In genomic region chr20:11888648-11889047, GRCh38 we compare ENCODE assay signal across 28 cellular contexts.
"Had no signal": no experiment of that assay in that cellular context is flagged by ENCODE, and none has a peak within 500 bp of the region (broad histone marks: within the 10 kb centered on the region; RNA-seq: fewer than 3 reads in every experiment).

No MANE protein-coding gene starts in this region.

- H3K36me3 Mint-ChIP-seq: activated naive CD4-positive, alpha-beta T cell treated with anti-CD3 and anti-CD28 coated beads, Interleukin-2, amount 10 ng/mL, durations not matched to agents 7 days and 5 days; activated naive CD8-positive, alpha-beta T cell treated with anti-CD3 and anti-CD28 coated beads, Interleukin-2, amount 10 ng/mL, durations not matched to agents 7 days and 5 days had no signal

- ATAC-seq: activated naive CD4-positive, alpha-beta T cell treated with anti-CD3 and anti-CD28 coated beads, Interleukin-2, amount 50 U/mL, for 72 hours; activated T-cell treated with anti-CD3 and anti-CD28 coated beads, Interleukin-2, amount 50 U/mL, for 72 hours; foreskin keratinocyte; gastrocnemius medialis; T-helper 17 cell had no signal

- H3K9me3 Mint-ChIP-seq: activated CD4-positive, alpha-beta T cell treated with anti-CD3 and anti-CD28 coated beads, Interleukin-2, amount 10 ng/mL, durations not matched to agents 7 days and 5 days; activated naive CD4-positive, alpha-beta T cell treated with anti-CD3 and anti-CD28 coated beads, Interleukin-2, amount 10 ng/mL, durations not matched to agents 7 days and 5 days; activated naive CD4-positive, alpha-beta T cell treated with anti-CD3 and anti-CD28 coated beads, Interleukin-2, amount 50 U/mL, for 72 hours; activated naive CD8-positive, alpha-beta T cell treated with anti-CD3 and anti-CD28 coated beads, Interleukin-2, amount 10 ng/mL, durations not matched to agents 7 days and 5 days; dendritic cell treated with granulocyte-macrophage colony-stimulating factor and Interleukin-4, amounts not matched to agents 40 ng/mL and 50 ng/mL, for 4 days; endodermal cell; T-helper 2 cell treated with Interferon-gamma antibody and Interleukin-4, amounts not matched to agents 5 μg/mL and 100 μg/mL, for 36 hours had no signal

- DNase-seq: activated CD4-positive, alpha-beta memory T cell treated with anti-CD3 and anti-CD28 coated beads, Interleukin-2, amount 10 ng/mL, durations not matched to agents 7 days and 5 days; activated CD4-positive, alpha-beta T cell treated with anti-CD3 and anti-CD28 coated beads for 1 hour; activated CD4-positive, alpha-beta T cell treated with anti-CD3 and anti-CD28 coated beads for 4 hours; activated CD4-positive, alpha-beta T cell treated with anti-CD3 and anti-CD28 coated beads, Interleukin-2, amount 10 ng/mL, durations not matched to agents 7 days and 5 days; activated CD4-positive, alpha-beta T cell treated with anti-CD3 and anti-CD28 coated beads, Interleukin-2, amount 50 U/mL, for 4 hours; activated CD8-positive, alpha-beta memory T cell treated with anti-CD3 and anti-CD28 coated beads, Interleukin-2, amount 50 U/mL, for 48 hours; activated gamma-delta T cell; activated naive CD4-positive, alpha-beta T cell; activated naive CD4-positive, alpha-beta T cell treated with anti-CD3 and anti-CD28 coated beads, Interleukin-2, amount 10 ng/mL, durations not matched to agents 7 days and 5 days; activated naive CD8-positive, alpha-beta T cell treated with anti-CD3 and anti-CD28 coated beads, Interleukin-2, amount 10 ng/mL, durations not matched to agents 7 days and 5 days; activated T-cell treated with anti-CD3 and anti-CD28 coated beads for 4 hours; activated T-cell treated with anti-CD3 and anti-CD28 coated beads, Interleukin-2, amount 50 U/mL, for 24 hours; activated T-cell treated with anti-CD3 and anti-CD28 coated beads, Interleukin-2, amount 50 U/mL, for 72 hours; brain microvascular endothelial cell; dorsolateral prefrontal cortex; effector memory CD4-positive, alpha-beta T cell; endodermal cell; foreskin keratinocyte; gastrocnemius medialis; glutamatergic neuron; T-helper 1 cell; T-helper 17 cell; T1000 had no signal

- H3K4me1 Mint-ChIP-seq: central memory CD8-positive, alpha-beta T cell had no signal

- H3K4me3 Mint-ChIP-seq: activated CD4-positive, alpha-beta memory T cell treated with anti-CD3 and anti-CD28 coated beads, Interleukin-2, amount 10 ng/mL, durations not matched to agents 7 days and 5 days; activated CD4-positive, alpha-beta T cell treated with anti-CD3 and anti-CD28 coated beads, Interleukin-2, amount 10 ng/mL, durations not matched to agents 7 days and 5 days; activated naive CD4-positive, alpha-beta T cell treated with anti-CD3 and anti-CD28 coated beads, Interleukin-2, amount 10 ng/mL, durations not matched to agents 7 days and 5 days; activated naive CD8-positive, alpha-beta T cell treated with anti-CD3 and anti-CD28 coated beads, Interleukin-2, amount 10 ng/mL, durations not matched to agents 7 days and 5 days; activated T-cell treated with anti-CD3 and anti-CD28 coated beads, Interleukin-2, amount 50 U/mL, for 24 hours; activated T-cell treated with anti-CD3 and anti-CD28 coated beads, Interleukin-2, amount 50 U/mL, for 72 hours; central memory CD8-positive, alpha-beta T cell; dendritic cell treated with granulocyte-macrophage colony-stimulating factor and Interleukin-4, amounts not matched to agents 40 ng/mL and 50 ng/mL, for 4 days; endodermal cell; T-helper 17 cell; T-helper 2 cell treated with Interferon-gamma antibody and Interleukin-4, amounts not matched to agents 5 μg/mL and 100 μg/mL, for 36 hours had no signal

- H3K27ac Mint-ChIP-seq: activated CD4-positive, alpha-beta memory T cell treated with anti-CD3 and anti-CD28 coated beads, Interleukin-2, amount 10 ng/mL, durations not matched to agents 7 days and 5 days; activated CD4-positive, alpha-beta T cell treated with anti-CD3 and anti-CD28 coated beads, Interleukin-2, amount 10 ng/mL, durations not matched to agents 7 days and 5 days; activated naive CD4-positive, alpha-beta T cell treated with anti-CD3 and anti-CD28 coated beads, Interleukin-2, amount 10 ng/mL, durations not matched to agents 7 days and 5 days; activated naive CD4-positive, alpha-beta T cell treated with anti-CD3 and anti-CD28 coated beads, Interleukin-2, amount 50 U/mL, for 72 hours; activated naive CD8-positive, alpha-beta T cell treated with anti-CD3 and anti-CD28 coated beads, Interleukin-2, amount 10 ng/mL, durations not matched to agents 7 days and 5 days; activated T-cell treated with anti-CD3 and anti-CD28 coated beads, Interleukin-2, amount 50 U/mL, for 24 hours; activated T-cell treated with anti-CD3 and anti-CD28 coated beads, Interleukin-2, amount 50 U/mL, for 72 hours; dendritic cell treated with granulocyte-macrophage colony-stimulating factor and Interleukin-4, amounts not matched to agents 40 ng/mL and 50 ng/mL, for 4 days; endodermal cell; T-helper 17 cell; T-helper 2 cell treated with Interferon-gamma antibody and Interleukin-4, amounts not matched to agents 5 μg/mL and 100 μg/mL, for 36 hours had no signal

- FAIRE-seq: bronchial epithelial cell had no signal
